1 cellular context compared by ENCODE assay signal in genomic region chr3:155849404-155849803, GRCh38.
TF ChIP-seq lines count a peak whose summit lies in the region.

No MANE protein-coding gene starts in this region.

TF ChIP-seq in HepG2, 621 proteins besides CTCF, POLR2A, EP300 and RAD21:
- TF ChIP-seq, protein P1, sequence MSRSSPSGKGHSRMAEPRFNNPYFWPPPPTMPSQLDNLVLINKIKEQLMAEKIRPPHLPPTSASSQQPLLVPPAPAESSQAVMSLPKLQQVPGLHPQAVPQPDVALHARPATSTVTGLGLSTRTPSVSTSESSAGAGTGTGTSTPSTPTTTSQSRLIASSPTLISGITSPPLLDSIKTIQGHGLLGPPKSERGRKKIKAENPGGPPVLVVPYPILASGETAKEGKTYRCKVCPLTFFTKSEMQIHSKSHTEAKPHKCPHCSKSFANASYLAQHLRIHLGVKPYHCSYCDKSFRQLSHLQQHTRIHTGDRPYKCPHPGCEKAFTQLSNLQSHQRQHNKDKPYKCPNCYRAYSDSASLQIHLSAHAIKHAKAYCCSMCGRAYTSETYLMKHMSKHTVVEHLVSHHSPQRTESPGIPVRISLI (CRISPR knock-in tag; IDR thresholded peaks at IDR 0.05; ENCODE audit: borderline replicate concordance), result peak; percentile 51; the same call in 1 of the 2 replicates
